Comparison of ENCODE assay signal across 1 cellular context in genomic region chr6:128252293-128253176, GRCh38.
TF ChIP-seq lines count a peak whose summit lies in the region.

No MANE protein-coding gene starts in this region.

TF ChIP-seq in IMR-90, 13 proteins besides CTCF, POLR2A, EP300 and RAD21 (continued from another document):
- TF ChIP-seq USF2 (IDR thresholded peaks at IDR 0.05; ENCODE audit: low read depth, low read length): no peak
TF ChIP-seq in IMR-90: peak in this region for 0.
